Comparison of ENCODE assay signal across 14 cellular contexts in the genomic region with DNA sequence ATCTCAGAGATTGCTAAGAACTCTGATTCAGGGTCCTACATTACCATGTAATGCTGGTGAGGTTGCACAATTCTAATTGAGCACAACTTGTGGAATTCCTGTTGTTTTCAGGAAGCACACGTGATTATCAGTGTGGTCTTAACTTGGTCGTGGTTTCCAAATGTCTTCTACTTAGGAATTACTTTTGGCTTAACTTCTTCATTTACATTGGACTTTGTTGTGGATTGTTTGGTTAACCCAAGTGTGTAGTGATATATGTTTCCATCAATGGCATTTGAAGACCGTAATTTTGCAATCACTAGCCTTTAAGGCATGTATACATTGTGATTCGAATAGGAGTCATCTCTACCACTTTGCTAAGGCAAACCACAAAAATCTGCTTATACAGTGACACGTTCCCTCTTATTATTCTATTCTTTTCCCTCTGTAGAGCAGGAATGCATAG.
DNase-seq lines count a peak whose midpoint lies in the region; ATAC-seq and TF ChIP-seq lines count a peak whose summit lies in the region.
"Had no signal": no experiment of that assay in that cellular context is flagged by ENCODE, and none has a peak within 500 bp of the region (broad histone marks: within the 10 kb centered on the region; RNA-seq: fewer than 3 reads in every experiment).

No MANE protein-coding gene starts in this region.

- no peaks in the 10 kb centered on the region for H3K9me2 ChIP-seq in Karpas-422 (replicated peaks; ENCODE audit: insufficient read depth, low read length)

- H3K4me3 Mint-ChIP-seq in Calu3 (ENCODE audit: low read depth, unreplicated experiment) (no peak overlapping the region), progenitor cell of endocrine pancreas (ENCODE audit: low read depth) (no peak overlapping the region)
- H3K4me3 Mint-ChIP-seq: CD4-positive, CD25-positive, alpha-beta regulatory T cell; immature natural killer cell; naive thymus-derived CD8-positive, alpha-beta T cell had no signal

- H3K27me3 Mint-ChIP-seq in Calu3 (ENCODE audit: unreplicated experiment) (no peaks in the 10 kb centered on the region), progenitor cell of endocrine pancreas (no peaks in the 10 kb centered on the region)

- no peaks in the 10 kb centered on the region for H3K36me3 ChIP-seq in Karpas-422 (ENCODE audit: insufficient read depth, low read length)

- H3K9me3 ChIP-seq in Karpas-422 (ENCODE audit: low read length) = no peaks in the 10 kb centered on the region

- no peak overlapping the region for H3K9ac ChIP-seq in Karpas-422 (ENCODE audit: low read length)

- no peaks in the 10 kb centered on the region for H3K27me3 ChIP-seq in Karpas-422 (ENCODE audit: low read length)

- intact Hi-C loops in Calu3 (cut with micrococcal nuclease; ENCODE audit: unreplicated experiment) = no loop called here

- CTCF ChIA-PET in Calu3 (lab: Charles Lee) = no interaction called here

- no peak for ATAC-seq in HG02981 (IDR thresholded peaks at IDR 0.05; ENCODE audit: unreplicated experiment)
- ATAC-seq: naive thymus-derived CD8-positive, alpha-beta T cell had no signal

- H2AFZ ChIP-seq in Karpas-422 (ENCODE audit: low read length) = no peak overlapping the region

- BruUV-seq in Calu3 (replicated peaks; lab: Mats Ljungman, UMichigan) = no TSS peak

- no peak overlapping the region for H3K27ac Mint-ChIP-seq in Calu3 (ENCODE audit: unreplicated experiment)
- H3K27ac Mint-ChIP-seq in progenitor cell of endocrine pancreas = no peak overlapping the region
- H3K27ac Mint-ChIP-seq: CD4-positive, CD25-positive, alpha-beta regulatory T cell; immature natural killer cell; naive thymus-derived CD8-positive, alpha-beta T cell had no signal

- no peaks in the 10 kb centered on the region for H4K20me1 ChIP-seq in Karpas-422 (ENCODE audit: insufficient read depth, low read depth, low read length)

- H3K4me2 ChIP-seq in Karpas-422 (ENCODE audit: low read depth, low read length, poor library complexity, severe bottlenecking) = no peak overlapping the region

- H3K27ac ChIP-seq in Karpas-422 (ENCODE audit: low read length) = no peak overlapping the region

- H3K9me3 Mint-ChIP-seq in Calu3 (ENCODE audit: low read depth, unreplicated experiment) (no peaks in the 10 kb centered on the region), progenitor cell of endocrine pancreas (ENCODE audit: low read depth) (no peaks in the 10 kb centered on the region)
- H3K9me3 Mint-ChIP-seq: naive thymus-derived CD8-positive, alpha-beta T cell had no signal

- H3K4me1 Mint-ChIP-seq in Calu3 (ENCODE audit: low read depth, unreplicated experiment) = peaks cover 51% of the 10 kb centered on the region
- peaks cover 14% of the 10 kb centered on the region for H3K4me1 Mint-ChIP-seq in progenitor cell of endocrine pancreas (ENCODE audit: low read depth)

- H3K4me1 ChIP-seq in Karpas-422 (ENCODE audit: low read length) = peaks cover 3% of the 10 kb centered on the region; the same call in 1 of the 2 replicates

- H3K36me3 Mint-ChIP-seq in Calu3 (ENCODE audit: insufficient read depth, unreplicated experiment) (no peaks in the 10 kb centered on the region), progenitor cell of endocrine pancreas (ENCODE audit: insufficient read depth) (no peaks in the 10 kb centered on the region)
- H3K36me3 Mint-ChIP-seq: CD4-positive, CD25-positive, alpha-beta regulatory T cell; immature natural killer cell; naive thymus-derived CD8-positive, alpha-beta T cell had no signal

- no peaks in the 10 kb centered on the region for H3K79me2 ChIP-seq in Karpas-422 (ENCODE audit: low read length)

- peak; percentile 17 for DNase-seq in AG08396 (ENCODE audit: low spot score)
- peak; percentile 99 for DNase-seq in HT1080 (ENCODE audit: low read depth)
- peak; percentile 56 for DNase-seq in SW480 (ENCODE audit: low spot score)
- DNase-seq in fibroblast of villous mesenchyme (ENCODE audit: low read depth) = peak; percentile 86
- DNase-seq in Karpas-422 = no peak
- no peak for DNase-seq in Calu3
- no peak for DNase-seq in progenitor cell of endocrine pancreas (ENCODE audit: low spot score, unreplicated experiment)
- DNase-seq: activated CD8-positive, alpha-beta memory T cell treated with anti-CD3 and anti-CD28 coated beads, Interleukin-2, amount 50 U/mL, for 4 hours; CD4-positive, CD25-positive, alpha-beta regulatory T cell; immature natural killer cell; naive thymus-derived CD8-positive, alpha-beta T cell; NCI-H2029 treated with DMSO at 0.1 percent for 48 hours; stimulated activated CD4-positive, alpha-beta T cell treated with anti-CD3 and anti-CD28 coated beads, Interleukin-12 subunit alpha, Interleukin-12 subunit beta, amount 100 ng/mL, for 4 hours had no signal

- TF ChIP-seq CTCF in fibroblast of villous mesenchyme (IDR thresholded peaks at IDR 0.05; ENCODE audit: insufficient read depth, low read depth, low read length) (no peak), Calu3 (IDR thresholded peaks at IDR 0.05; ENCODE audit: unreplicated experiment) (no peak), progenitor cell of endocrine pancreas (IDR thresholded peaks at IDR 0.05; ENCODE audit: unreplicated experiment) (no peak)

- no peak overlapping the region for H3K4me3 ChIP-seq in fibroblast of villous mesenchyme (ENCODE audit: low read depth, low read length)
- H3K4me3 ChIP-seq in Karpas-422 (ENCODE audit: low read length) = no peak overlapping the region

Comparison
In these comparisons a context has a peak if more than half of its experiments do, and no peak if none do; other contexts are left out.
1. DNase-seq: peak in AG08396 (single experiment), HT1080 (single experiment), SW480 (single experiment) and fibroblast of villous mesenchyme (single experiment); none in Karpas-422 (single experiment), Calu3 (single experiment) and progenitor cell of endocrine pancreas (single experiment).